In the genomic region with DNA sequence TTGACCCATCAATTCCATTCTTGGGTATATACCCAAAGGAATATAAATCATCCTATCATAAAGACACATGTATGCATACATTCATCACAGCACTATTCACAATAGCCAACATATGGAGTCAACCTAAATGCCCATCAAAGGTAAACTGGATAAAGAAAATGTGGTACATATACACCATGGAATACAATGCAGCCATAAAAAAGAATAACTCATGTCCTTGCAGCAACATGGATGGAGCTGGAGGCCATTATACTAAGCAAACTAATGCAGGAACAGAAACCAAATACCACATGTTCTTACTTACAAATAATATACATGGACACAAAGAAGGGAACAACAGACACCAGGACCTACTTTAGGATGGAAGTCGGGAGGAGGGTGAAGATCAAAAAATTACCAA, we compare ENCODE assay signal across 8 cellular contexts.
"Had no signal": no experiment of that assay in that cellular context is flagged by ENCODE, and none has a peak within 500 bp of the region (broad histone marks: within the 10 kb centered on the region; RNA-seq: fewer than 3 reads in every experiment).

No MANE protein-coding gene starts in this region.

- ATAC-seq: GM12878 had no signal

- DNase-seq: GDM1, GF-D8 had no signal

- H3K4me3 ChIP-seq: GM12878 had no signal

- FAIRE-seq: G401.6, GM12878, GM12891, GM12892, GM18507, GM19239 had no signal
